In the genomic region with DNA sequence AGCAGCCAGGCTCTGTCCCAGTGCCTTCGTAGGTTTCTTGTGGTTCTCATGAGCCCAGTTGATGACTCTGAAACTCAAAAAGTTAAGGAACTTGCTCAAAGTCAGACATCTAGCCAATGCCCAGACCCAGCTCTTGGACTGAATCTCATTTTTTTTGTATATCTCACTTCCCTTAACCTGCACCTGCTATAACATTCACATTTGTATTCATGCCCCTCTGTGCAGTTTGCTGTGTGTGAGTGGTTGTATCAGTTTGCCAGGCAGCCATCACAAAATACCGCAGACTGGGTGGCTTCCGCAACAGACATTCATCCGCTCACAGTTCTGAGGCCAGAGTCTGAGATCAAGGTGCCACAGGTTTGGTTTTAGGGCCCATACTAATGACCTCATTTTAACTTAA, we compare ENCODE assay signal across 15 cellular contexts. TPM values are rescaled to one million over a fixed set of nuclear protein-coding genes. Genes with fewer than 3 reads are reported as not detected.
DNase-seq lines count a peak whose midpoint lies in the region; ATAC-seq and TF ChIP-seq lines count a peak whose summit lies in the region.
"Had no signal": no experiment of that assay in that cellular context is flagged by ENCODE, and none has a peak within 500 bp of the region (broad histone marks: within the 10 kb centered on the region; RNA-seq: fewer than 3 reads in every experiment).

No MANE protein-coding gene starts in this region.

- no peak overlapping the region for H3K4me3 ChIP-seq in neutrophil (ENCODE audit: low read depth in 1 of 2, low read length in 1 of 2)
- no peak overlapping the region for H3K4me3 ChIP-seq in CD4-positive, alpha-beta memory T cell (ENCODE audit: low read length in 2 of 2)
- H3K4me3 ChIP-seq: stomach had no signal

- H3K27ac Mint-ChIP-seq in activated T-helper 2 cell treated with anti-CD3 and anti-CD28 coated beads, Interferon-gamma antibody, Interleukin-2, Interleukin-4, amounts not matched to agents 10 μg/mL and 5 μg/mL and 100 μg/mL, durations not matched to agents 14 hours and 24 hours and 36 hours, result no peak overlapping the region
- H3K27ac Mint-ChIP-seq in CD4-positive, alpha-beta memory T cell, result no peak overlapping the region
- H3K27ac Mint-ChIP-seq: activated CD8-positive, alpha-beta memory T cell treated with anti-CD3 and anti-CD28 coated beads, Interleukin-2, amount 10 ng/mL, durations not matched to agents 7 days and 5 days; activated naive CD8-positive, alpha-beta T cell; HFFc6 had no signal

- peaks cover 42% of the 10 kb centered on the region for H3K27me3 Mint-ChIP-seq in activated T-helper 2 cell treated with anti-CD3 and anti-CD28 coated beads, Interferon-gamma antibody, Interleukin-2, Interleukin-4, amounts not matched to agents 10 μg/mL and 5 μg/mL and 100 μg/mL, durations not matched to agents 14 hours and 24 hours and 36 hours (ENCODE audit: low read depth)
- H3K27me3 Mint-ChIP-seq in CD4-positive, alpha-beta memory T cell, result peaks cover 3 to 11% of the 10 kb centered on the region in 2 donors
- H3K27me3 Mint-ChIP-seq: activated naive CD8-positive, alpha-beta T cell had no signal

- DNase-seq in HEK293T (ENCODE audit: extremely low spot score) (no peak), NAMALWA (ENCODE audit: low spot score) (no peak)
- no peak for DNase-seq in activated T-helper 2 cell treated with anti-CD3 and anti-CD28 coated beads, Interferon-gamma antibody, Interleukin-2, Interleukin-4, amounts not matched to agents 10 μg/mL and 5 μg/mL and 100 μg/mL, durations not matched to agents 14 hours and 24 hours and 36 hours (ENCODE audit: low spot score)
- DNase-seq in CD4-positive, alpha-beta memory T cell, result no peak
- DNase-seq: activated CD8-positive, alpha-beta memory T cell treated with anti-CD3 and anti-CD28 coated beads, Interleukin-2, amount 10 ng/mL, durations not matched to agents 7 days and 5 days; cerebellar nuclear complex; HFFc6; stomach; T-helper 9 cell had no signal

- no peaks in the 10 kb centered on the region for H3K27me3 ChIP-seq in neutrophil
- no peaks in the 10 kb centered on the region for H3K27me3 ChIP-seq in CD4-positive, alpha-beta memory T cell (ENCODE audit: insufficient read depth, low read length)
- H3K27me3 ChIP-seq: stomach had no signal

- no peaks in the 10 kb centered on the region for H3K36me3 ChIP-seq in neutrophil
- H3K36me3 ChIP-seq in CD4-positive, alpha-beta memory T cell (ENCODE audit: insufficient read depth, low read length), result no peaks in the 10 kb centered on the region
- H3K36me3 ChIP-seq: stomach had no signal

- no peaks in the 10 kb centered on the region for H3K9me3 Mint-ChIP-seq in activated T-helper 2 cell treated with anti-CD3 and anti-CD28 coated beads, Interferon-gamma antibody, Interleukin-2, Interleukin-4, amounts not matched to agents 10 μg/mL and 5 μg/mL and 100 μg/mL, durations not matched to agents 14 hours and 24 hours and 36 hours
- peaks cover 0 to 8% (median 5%) of the 10 kb centered on the region in 8 donors for H3K9me3 Mint-ChIP-seq in CD4-positive, alpha-beta memory T cell
- H3K9me3 Mint-ChIP-seq: HFFc6 had no signal

- POLR2A ChIA-PET in HEK293T (lab: Yijun Ruan, JAX), result no interaction called here
- POLR2A ChIA-PET in CD4-positive, alpha-beta memory T cell (lab: Charles Lee; ENCODE audit: partially characterized antibody), result no interaction called here

- peaks cover 8% of the 10 kb centered on the region for H3K4me1 Mint-ChIP-seq in activated T-helper 2 cell treated with anti-CD3 and anti-CD28 coated beads, Interferon-gamma antibody, Interleukin-2, Interleukin-4, amounts not matched to agents 10 μg/mL and 5 μg/mL and 100 μg/mL, durations not matched to agents 14 hours and 24 hours and 36 hours (ENCODE audit: low read depth)
- H3K4me1 Mint-ChIP-seq in CD4-positive, alpha-beta memory T cell, result peaks cover 5 to 7% (median 6%) of the 10 kb centered on the region in 4 donors

- H3K36me3 Mint-ChIP-seq in activated T-helper 2 cell treated with anti-CD3 and anti-CD28 coated beads, Interferon-gamma antibody, Interleukin-2, Interleukin-4, amounts not matched to agents 10 μg/mL and 5 μg/mL and 100 μg/mL, durations not matched to agents 14 hours and 24 hours and 36 hours (ENCODE audit: low read depth), result no peaks in the 10 kb centered on the region
- H3K36me3 Mint-ChIP-seq in CD4-positive, alpha-beta memory T cell, result no peaks in the 10 kb centered on the region
- H3K36me3 Mint-ChIP-seq: activated CD8-positive, alpha-beta memory T cell treated with anti-CD3 and anti-CD28 coated beads, Interleukin-2, amount 10 ng/mL, durations not matched to agents 7 days and 5 days had no signal

- H3K4me1 ChIP-seq in neutrophil (ENCODE audit: control insufficient read depth in 1 of 2, insufficient read depth in 1 of 2, low read depth in 1 of 2, low read length in 1 of 2), result peaks cover 22 to 27% of the 10 kb centered on the region in 2 experiments
- H3K4me1 ChIP-seq in CD4-positive, alpha-beta memory T cell (ENCODE audit: insufficient read depth, low read length), result peaks cover 8% of the 10 kb centered on the region

- CTCF ChIA-PET in HEK293T (lab: Yijun Ruan, JAX), result no interaction called here
- CTCF ChIA-PET in CD4-positive, alpha-beta memory T cell (lab: Charles Lee; ENCODE audit: partially characterized antibody), result interaction anchor here (1.4 kb wide), 1 partner anchor 8 kb away, joined by 4 read pairs; no protein-coding TSS in a partner anchor

- intact Hi-C loops in activated T-helper 2 cell treated with anti-CD3 and anti-CD28 coated beads, Interferon-gamma antibody, Interleukin-2, Interleukin-4, amounts not matched to agents 10 μg/mL and 5 μg/mL and 100 μg/mL, durations not matched to agents 14 hours and 24 hours and 36 hours (cut with micrococcal nuclease), result no loop called here
- intact Hi-C loops in CD4-positive, alpha-beta memory T cell (cut with micrococcal nuclease), result no loop called here

- H3K9me3 ChIP-seq in neutrophil, result no peaks in the 10 kb centered on the region
- no peaks in the 10 kb centered on the region for H3K9me3 ChIP-seq in CD4-positive, alpha-beta memory T cell (ENCODE audit: control insufficient read depth in 1 of 2, low read length in 2 of 2)
- H3K9me3 ChIP-seq: stomach had no signal

- peak overlapping the region; percentile 26 for H3K27ac ChIP-seq in neutrophil
- H3K27ac ChIP-seq in CD4-positive, alpha-beta memory T cell (ENCODE audit: low read depth, low read length), result no peak overlapping the region
- H3K27ac ChIP-seq: KMS-11, stomach had no signal

- ATAC-seq in GM19023 (IDR thresholded peaks at IDR 0.05; ENCODE audit: unreplicated experiment), result peak; percentile 42
- ATAC-seq in GM21723 (IDR thresholded peaks at IDR 0.05; ENCODE audit: unreplicated experiment), result peak; percentile 51
- peak; percentile 43 for ATAC-seq in HG03139 (IDR thresholded peaks at IDR 0.05; ENCODE audit: unreplicated experiment)
- ATAC-seq: activated CD8-positive, alpha-beta memory T cell treated with anti-CD3 and anti-CD28 coated beads, Interleukin-2, amount 10 ng/mL, durations not matched to agents 7 days and 5 days had no signal

- no peak for TF ChIP-seq CTCF in neutrophil (IDR thresholded peaks at IDR 0.05)

- no peak overlapping the region for H3K4me3 Mint-ChIP-seq in activated T-helper 2 cell treated with anti-CD3 and anti-CD28 coated beads, Interferon-gamma antibody, Interleukin-2, Interleukin-4, amounts not matched to agents 10 μg/mL and 5 μg/mL and 100 μg/mL, durations not matched to agents 14 hours and 24 hours and 36 hours (ENCODE audit: low read depth)
- H3K4me3 Mint-ChIP-seq in CD4-positive, alpha-beta memory T cell, result no peak overlapping the region
- H3K4me3 Mint-ChIP-seq: activated CD8-positive, alpha-beta memory T cell treated with anti-CD3 and anti-CD28 coated beads, Interleukin-2, amount 10 ng/mL, durations not matched to agents 7 days and 5 days; activated naive CD8-positive, alpha-beta T cell; HFFc6 had no signal

TF ChIP-seq in HEK293T, 16 proteins besides CTCF, POLR2A, EP300 and RAD21:
- TF ChIP-seq HDGF (IDR thresholded peaks at IDR 0.05; ENCODE audit: borderline replicate concordance), result no peak
- TF ChIP-seq SP1 (IDR thresholded peaks at IDR 0.05), result no peak
- no peak for TF ChIP-seq L3MBTL2 (conservative IDR thresholded peaks at IDR 0.05)
- TF ChIP-seq CTBP1 (IDR thresholded peaks at IDR 0.05; ENCODE audit: borderline replicate concordance), result no peak
- TF ChIP-seq TARDBP (IDR thresholded peaks at IDR 0.05), result no peak
- no peak for TF ChIP-seq LEF1 (IDR thresholded peaks at IDR 0.05; ENCODE audit: borderline replicate concordance)

RNA-seq across cellular contexts. Expression of gene IPCEF1, which starts 49.9 kb away (rescaled TPM):
- 0.34 and 0.69 TPM in 2 replicates for total RNA-seq in activated T-helper 2 cell treated with anti-CD3 and anti-CD28 coated beads, Interferon-gamma antibody, Interleukin-2, Interleukin-4, amounts not matched to agents 10 μg/mL and 5 μg/mL and 100 μg/mL, durations not matched to agents 14 hours and 24 hours and 36 hours
- total RNA-seq in CD4-positive, alpha-beta memory T cell, result 10 to 100 TPM; 92.5 to 97.7 TPM
- polyA plus RNA-seq in CD4-positive, alpha-beta memory T cell, result 10 to 100 TPM; 67.7 to 71.8 TPM

Comparison
In these comparisons a context has a peak if more than half of its experiments do, and no peak if none do; other contexts are left out.
1. RNA of gene IPCEF1, which starts 49.9 kb away (total RNA-seq): 92.5 to 97.7 TPM in CD4-positive, alpha-beta memory T cell; 0.34 to 0.69 TPM in activated T-helper 2 cell treated with anti-CD3 and anti-CD28 coated beads, Interferon-gamma antibody, Interleukin-2, Interleukin-4, amounts not matched to agents 10 μg/mL and 5 μg/mL and 100 μg/mL, durations not matched to agents 14 hours and 24 hours and 36 hours; every median in the first group is over 10 times any median in the second.
2. Peak in every context shown above with its lines, with median percentiles within 50 percentile points of each other: ATAC-seq.